Comparison of ENCODE assay signal across 8 cellular contexts in the genomic region with DNA sequence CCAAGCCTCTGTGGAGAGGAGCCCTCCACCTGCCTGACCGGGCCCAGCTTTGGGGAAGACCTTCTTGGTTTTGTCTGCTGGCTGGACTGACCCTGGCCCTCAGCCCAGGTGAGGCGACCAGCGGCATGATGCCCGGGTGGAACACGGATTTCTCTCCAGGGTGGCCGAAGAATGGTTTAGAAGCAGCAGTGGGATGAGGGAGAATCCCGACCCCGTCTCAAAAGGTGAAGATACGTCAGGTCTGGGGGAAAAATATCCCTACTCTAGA. TPM values are rescaled to one million over a fixed set of nuclear protein-coding genes. Genes with fewer than 3 reads are reported as not detected.
DNase-seq lines count a peak whose midpoint lies in the region; ATAC-seq, FAIRE-seq and TF ChIP-seq lines count a peak whose summit lies in the region.

No MANE protein-coding gene starts in this region.

- H3K9me3 ChIP-seq in MM.1S (replicated peaks; ENCODE audit: insufficient read depth, low read length): no peaks in the 10 kb centered on the region
- no peaks in the 10 kb centered on the region for H3K9me3 ChIP-seq in endocrine pancreas (ENCODE audit: control insufficient read depth, low read length)
- H3K9me3 ChIP-seq in osteoblast (ENCODE audit: low read depth, low read length): no peaks in the 10 kb centered on the region

- H3K36me3 Mint-ChIP-seq in Calu3 (ENCODE audit: insufficient read depth, unreplicated experiment): peaks cover 25% of the 10 kb centered on the region

- TF ChIP-seq POLR2A in erythroblast (IDR thresholded peaks at IDR 0.05; ENCODE audit: low read length): no peak

- H2AFZ ChIP-seq in MM.1S (ENCODE audit: low read length) (peak overlapping the region; percentile 80; the same call in 1 of the 2 replicates), osteoblast (ENCODE audit: low read length) (peak overlapping the region; percentile 99)

- peak overlapping the region; percentile 77 for H3K27ac Mint-ChIP-seq in Calu3 (ENCODE audit: unreplicated experiment)

- H3K9ac ChIP-seq in MM.1S (ENCODE audit: low read length): peak overlapping the region; percentile 77
- peak overlapping the region; percentile 82 for H3K9ac ChIP-seq in endocrine pancreas (ENCODE audit: control insufficient read depth, insufficient read depth, low read length)

- no peaks in the 10 kb centered on the region for H3K9me3 Mint-ChIP-seq in Calu3 (ENCODE audit: low read depth, unreplicated experiment)

- H3K9me2 ChIP-seq in MM.1S (replicated peaks; ENCODE audit: insufficient read depth, low read length): no peaks in the 10 kb centered on the region

- H3K4me1 ChIP-seq in MM.1S (ENCODE audit: low read length) (no peaks in the 10 kb centered on the region), endocrine pancreas (ENCODE audit: control insufficient read depth, insufficient read depth, low read length) (no peaks in the 10 kb centered on the region), osteoblast (ENCODE audit: insufficient read depth, low read length) (peaks cover 16% of the 10 kb centered on the region)

- TF ChIP-seq CTCF in Calu3 (IDR thresholded peaks at IDR 0.05; ENCODE audit: unreplicated experiment) (no peak), MM.1S (IDR thresholded peaks at IDR 0.05; ENCODE audit: low read length) (no peak), osteoblast (IDR thresholded peaks at IDR 0.05; ENCODE audit: extremely low read depth, low read depth, low read length) (no peak)

- no peaks in the 10 kb centered on the region for H3F3A ChIP-seq in MM.1S (ENCODE audit: insufficient read depth, low read length)

- 0 out of 2 replicates have a peak, but pooled peaks cover under 1% of the 10 kb centered on the region for H3K27me3 ChIP-seq in MM.1S (replicated peaks; ENCODE audit: insufficient read depth, low read length)
- no peaks in the 10 kb centered on the region for H3K27me3 ChIP-seq in endocrine pancreas (ENCODE audit: control insufficient read depth, insufficient read depth, low read length)
- H3K27me3 ChIP-seq in osteoblast (ENCODE audit: insufficient read depth, low read length): no peaks in the 10 kb centered on the region

- H3K79me2 ChIP-seq in MM.1S (ENCODE audit: low read length) (no peaks in the 10 kb centered on the region), osteoblast (ENCODE audit: insufficient read depth, low read length) (peaks cover 16% of the 10 kb centered on the region)

- H3K4me2 ChIP-seq in MM.1S (ENCODE audit: low read depth, low read length) (peak overlapping the region; percentile 82), osteoblast (ENCODE audit: insufficient read depth, low read length) (peak overlapping the region; percentile 93)

- H3K4me1 Mint-ChIP-seq in Calu3 (ENCODE audit: low read depth, unreplicated experiment): peaks cover 11% of the 10 kb centered on the region

- CTCF ChIA-PET in Calu3 (lab: Charles Lee): interaction anchor here (0.7 kb wide), 1 partner anchor 13 kb away, joined by 3 read pairs; no protein-coding TSS in a partner anchor

- ATAC-seq in GM19035 (IDR thresholded peaks at IDR 0.05; ENCODE audit: unreplicated experiment): no peak

- intact Hi-C loops in Calu3 (cut with micrococcal nuclease; ENCODE audit: unreplicated experiment): no loop called here

- no peaks in the 10 kb centered on the region for H3K27me3 Mint-ChIP-seq in Calu3 (ENCODE audit: unreplicated experiment)

- H3K4me3 ChIP-seq in MM.1S (ENCODE audit: low read length) (peak overlapping the region; percentile 72), endocrine pancreas (ENCODE audit: control insufficient read depth, insufficient read depth, low read length) (peak overlapping the region; percentile 27), osteoblast (ENCODE audit: insufficient read depth, low read length) (peak overlapping the region; percentile 94)

- no TSS peak for BruUV-seq in Calu3 (replicated peaks; lab: Mats Ljungman, UMichigan)

- H3K27ac ChIP-seq in MM.1S (ENCODE audit: low read length): no peak overlapping the region
- peak overlapping the region; percentile 85 for H3K27ac ChIP-seq in osteoblast (ENCODE audit: low read depth, low read length)

- no peaks in the 10 kb centered on the region for H4K20me1 ChIP-seq in MM.1S (ENCODE audit: insufficient read depth, low read length)
- H4K20me1 ChIP-seq in osteoblast (ENCODE audit: insufficient read depth, low read length): no peaks in the 10 kb centered on the region

- H3K36me3 ChIP-seq in MM.1S (replicated peaks; ENCODE audit: insufficient read depth, low read length) (no peaks in the 10 kb centered on the region), endocrine pancreas (ENCODE audit: control insufficient read depth, insufficient read depth, low read length) (no peaks in the 10 kb centered on the region), osteoblast (ENCODE audit: insufficient read depth, low read length) (no peaks in the 10 kb centered on the region)

- DNase-seq in Calu3: no peak
- DNase-seq in MM.1S: no peak
- no peak for DNase-seq in osteoblast (ENCODE audit: insufficient read length, low spot score, missing footprints)
- DNase-seq in erythroblast (lab: John Stamatoyannopoulos, UW): no peak
- no peak for DNase-seq in NCI-H774 (lab: John Stamatoyannopoulos, UW)
- no peak for DNase-seq in RCC 7860 (ENCODE audit: low spot score)

- FAIRE-seq in RCC 7860 (lab: Jason Lieb, UNC): no peak

- peak overlapping the region; percentile 90 for H3K4me3 Mint-ChIP-seq in Calu3 (ENCODE audit: low read depth, unreplicated experiment)

RNA-seq across cellular contexts. Expression of a gene that starts 15.7 kb away (rescaled TPM):
- 11.8 and 13.9 TPM in 2 replicates for total RNA-seq in Calu3 (2022)
- total RNA-seq in osteoblast: 2.9 TPM in 2 replicates

RNA-seq across cellular contexts. Expression of a gene that starts 21.1 kb away (rescaled TPM):
- total RNA-seq in Calu3 (2022): 118 and 120 TPM in 2 replicates
- 156 and 188 TPM in 2 replicates for total RNA-seq in osteoblast

RNA-seq across cellular contexts. Expression of a gene that starts 48.5 kb away (rescaled TPM):
- 60.2 and 67.6 TPM in 2 replicates for total RNA-seq in Calu3 (2022)
- total RNA-seq in osteoblast: 17.1 and 21.0 TPM in 2 replicates

Comparison
In these comparisons a context has a peak if more than half of its experiments do, and no peak if none do; other contexts are left out.
1. H3K4me3 ChIP-seq: peak in every context shown above with its lines; median percentile 94 in osteoblast; 72 in MM.1S; 27 in endocrine pancreas.